In the genomic region with DNA sequence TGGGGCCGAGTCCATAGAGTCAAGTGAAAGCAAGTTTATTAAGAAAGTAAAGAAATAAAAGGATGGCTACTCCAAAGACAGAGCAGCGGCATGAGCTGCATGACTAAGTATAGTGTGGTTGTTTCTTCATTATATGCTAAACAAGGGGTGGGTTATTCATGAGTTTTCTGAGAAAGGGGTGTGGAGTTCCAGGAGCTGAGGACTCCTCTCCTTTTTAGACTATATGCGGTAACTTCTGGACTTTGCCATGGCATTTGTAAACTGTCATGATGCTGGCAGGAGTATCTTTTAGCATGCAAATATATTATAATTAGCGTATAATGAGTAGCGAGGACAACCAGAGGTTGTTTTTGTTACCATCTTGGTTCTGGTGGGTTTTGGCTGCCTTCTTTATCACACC, we compare ENCODE assay signal across 30 cellular contexts.
"Had no signal": no experiment of that assay in that cellular context is flagged by ENCODE, and none has a peak within 500 bp of the region (broad histone marks: within the 10 kb centered on the region; RNA-seq: fewer than 3 reads in every experiment).

No MANE protein-coding gene starts in this region.

- H3K4me3 Mint-ChIP-seq: activated CD4-positive, alpha-beta memory T cell treated with anti-CD3 and anti-CD28 coated beads for 36 hours; activated CD4-positive, alpha-beta T cell treated with anti-CD3 and anti-CD28 coated beads for 36 hours; activated naive CD4-positive, alpha-beta T cell treated with anti-CD3 and anti-CD28 coated beads, Interleukin-2, amount 10 ng/mL, durations not matched to agents 7 days and 5 days; activated naive CD8-positive, alpha-beta T cell treated with anti-CD3 and anti-CD28 coated beads for 36 hours; brain; T-helper 1 cell treated with Interleukin-12 subunit alpha and Interleukin-12 subunit beta and Interleukin-4 antibody, amounts not matched to agents 30 μg/mL and 1 μg/mL, for 36 hours; T-helper 2 cell treated with Interferon-gamma antibody and Interleukin-4, amounts not matched to agents 5 μg/mL and 100 μg/mL, for 36 hours had no signal

- ATAC-seq: activated CD4-positive, alpha-beta T cell treated with anti-CD3 and anti-CD28 coated beads for 36 hours; activated CD4-positive, CD25-positive, alpha-beta regulatory T cell treated with anti-CD3 and anti-CD28 coated beads, Interleukin-2, amount 50 U/mL, for 24 hours; K562; Panc1 had no signal

- H3K27me3 Mint-ChIP-seq: activated CD4-positive, alpha-beta memory T cell treated with anti-CD3 and anti-CD28 coated beads for 36 hours; activated CD4-positive, alpha-beta T cell treated with anti-CD3 and anti-CD28 coated beads for 36 hours; activated naive CD4-positive, alpha-beta T cell treated with anti-CD3 and anti-CD28 coated beads, Interleukin-2, amount 10 ng/mL, durations not matched to agents 7 days and 5 days; activated naive CD8-positive, alpha-beta T cell treated with anti-CD3 and anti-CD28 coated beads for 36 hours; brain had no signal

- H3K4me1 Mint-ChIP-seq: activated CD4-positive, alpha-beta T cell treated with anti-CD3 and anti-CD28 coated beads for 36 hours; activated naive CD4-positive, alpha-beta T cell treated with anti-CD3 and anti-CD28 coated beads, Interleukin-2, amount 10 ng/mL, durations not matched to agents 7 days and 5 days; activated naive CD8-positive, alpha-beta T cell treated with anti-CD3 and anti-CD28 coated beads for 36 hours had no signal

- H3K4me3 ChIP-seq: K562, MG63, SJSA1 had no signal

- H3K4me2 ChIP-seq: SK-N-SH had no signal

- H3K4me1 ChIP-seq: SJSA1 had no signal

- H3K9ac ChIP-seq: SK-N-SH had no signal

- H3K36me3 ChIP-seq: MG63, SJSA1 had no signal

- H3K27me3 ChIP-seq: MG63, SJSA1 had no signal

- H3K27ac ChIP-seq: SJSA1 had no signal

- H3K27ac Mint-ChIP-seq: activated CD4-positive, alpha-beta memory T cell treated with anti-CD3 and anti-CD28 coated beads for 36 hours; activated CD4-positive, alpha-beta T cell treated with anti-CD3 and anti-CD28 coated beads for 36 hours; activated naive CD4-positive, alpha-beta T cell treated with anti-CD3 and anti-CD28 coated beads, Interleukin-2, amount 10 ng/mL, durations not matched to agents 7 days and 5 days; activated naive CD8-positive, alpha-beta T cell treated with anti-CD3 and anti-CD28 coated beads for 36 hours; T-helper 1 cell treated with Interleukin-12 subunit alpha and Interleukin-12 subunit beta and Interleukin-4 antibody, amounts not matched to agents 30 μg/mL and 1 μg/mL, for 36 hours; T-helper 2 cell treated with Interferon-gamma antibody and Interleukin-4, amounts not matched to agents 5 μg/mL and 100 μg/mL, for 36 hours had no signal

- H3K36me3 Mint-ChIP-seq: activated naive CD4-positive, alpha-beta T cell treated with anti-CD3 and anti-CD28 coated beads, Interleukin-2, amount 10 ng/mL, durations not matched to agents 7 days and 5 days; activated naive CD8-positive, alpha-beta T cell treated with anti-CD3 and anti-CD28 coated beads for 36 hours; brain had no signal

- DNase-seq: activated CD4-positive, alpha-beta memory T cell treated with anti-CD3 and anti-CD28 coated beads for 36 hours; activated CD4-positive, alpha-beta T cell treated with anti-CD3 and anti-CD28 coated beads for 36 hours; activated CD4-positive, alpha-beta T cell treated with anti-CD3 and anti-CD28 coated beads, Interleukin-2, amount 50 U/mL, for 1 hour; activated CD8-positive, alpha-beta memory T cell treated with anti-CD3 and anti-CD28 coated beads, Interleukin-2, amount 50 U/mL, for 4 hours; activated effector memory CD4-positive, alpha-beta T cell treated with Interleukin-2 at 50 U/mL for 16 hours; activated naive CD4-positive, alpha-beta T cell treated with anti-CD3 and anti-CD28 coated beads, Interleukin-2, amount 10 ng/mL, durations not matched to agents 7 days and 5 days; activated naive CD8-positive, alpha-beta T cell treated with anti-CD3 and anti-CD28 coated beads for 36 hours; activated T-cell treated with anti-CD3 and anti-CD28 coated beads for 4 hours; activated T-cell treated with anti-CD3 and anti-CD28 coated beads, Interleukin-2, amount 50 U/mL, for 48 hours; amniotic stem cell; aorta; central memory CD4-positive, alpha-beta T cell; Karpas-422; MG63; NCI-H1048; NCI-H1105 treated with DMSO at 0.1 percent for 48 hours; NCI-H1436; NCI-H1694; NCI-H1930; NCI-H345; NCI-H524 treated with DMSO at 0.1 percent for 48 hours; SHP77; SK-N-SH had no signal
